Comparison of ENCODE assay signal across 13 cellular contexts in the genomic region with DNA sequence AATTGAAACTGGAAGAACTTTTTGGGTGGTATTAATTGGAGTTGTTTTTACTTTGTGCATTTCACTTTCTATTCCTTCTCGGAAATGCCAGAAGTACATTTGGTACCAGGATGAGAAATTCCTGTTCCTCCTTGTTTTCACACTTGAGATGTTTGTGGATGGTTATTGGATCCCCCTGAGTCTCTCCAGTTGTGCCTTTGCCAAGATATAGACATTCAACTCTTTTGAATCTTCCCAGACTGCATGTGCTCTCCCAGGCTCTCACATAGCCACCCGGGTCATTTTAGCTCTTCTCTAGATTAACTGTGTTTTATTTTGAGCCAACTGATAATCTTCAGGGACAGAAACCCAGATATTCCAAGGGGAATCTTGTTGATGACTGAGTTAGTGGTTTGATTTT.
DNase-seq lines count a peak whose midpoint lies in the region; ATAC-seq and TF ChIP-seq lines count a peak whose summit lies in the region.
"Had no signal": no experiment of that assay in that cellular context is flagged by ENCODE, and none has a peak within 500 bp of the region (broad histone marks: within the 10 kb centered on the region; RNA-seq: fewer than 3 reads in every experiment).

No MANE protein-coding gene starts in this region.

- H3K27ac ChIP-seq in coronary artery (peak overlapping the region; percentile 76 to 78), tibial nerve (peak overlapping the region; percentile 19 to 86 (median 60))

- H3K27me3 ChIP-seq in tibial nerve: no peaks in the 10 kb centered on the region

- H3K4me3 Mint-ChIP-seq in natural killer cell (no peak overlapping the region), mesothelial cell of epicardium (no peak overlapping the region)

- H3K27ac Mint-ChIP-seq in natural killer cell: peak overlapping the region; percentile 2 to 27
- H3K27ac Mint-ChIP-seq in mesothelial cell of epicardium: no peak overlapping the region
- H3K27ac Mint-ChIP-seq: activated T-helper 2 cell treated with anti-CD3 and anti-CD28 coated beads, Interferon-gamma antibody, Interleukin-2, Interleukin-4, amounts not matched to agents 10 μg/mL and 5 μg/mL and 100 μg/mL, durations not matched to agents 14 hours and 24 hours and 36 hours had no signal

- H3K4me3 ChIP-seq in coronary artery: peak overlapping the region; percentile 18
- H3K4me3 ChIP-seq in tibial nerve: peak overlapping the region in 1 of 4 donors; percentile 5

- no peaks in the 10 kb centered on the region for H3K27me3 Mint-ChIP-seq in natural killer cell (ENCODE audit: low read depth in 2 of 2)
- H3K27me3 Mint-ChIP-seq in mesothelial cell of epicardium (ENCODE audit: low read depth): no peaks in the 10 kb centered on the region

- TF ChIP-seq POLR2A in tibial nerve (IDR thresholded peaks at IDR 0.05): no peak

- ATAC-seq in natural killer cell (no peak), HG03354 (IDR thresholded peaks at IDR 0.05; ENCODE audit: poor library complexity, severe bottlenecking, unreplicated experiment) (no peak)

- H3K9me3 Mint-ChIP-seq in natural killer cell (no peaks in the 10 kb centered on the region), mesothelial cell of epicardium (no peaks in the 10 kb centered on the region)
- H3K9me3 Mint-ChIP-seq: activated T-helper 2 cell treated with anti-CD3 and anti-CD28 coated beads, Interferon-gamma antibody, Interleukin-2, Interleukin-4, amounts not matched to agents 10 μg/mL and 5 μg/mL and 100 μg/mL, durations not matched to agents 14 hours and 24 hours and 36 hours had no signal

- 31 to 39% methylated on average over 2 of the region's 2 CpGs for WGBS in tibial nerve, 2 donors

- H3K36me3 Mint-ChIP-seq in natural killer cell: no peaks in the 10 kb centered on the region
- H3K36me3 Mint-ChIP-seq in mesothelial cell of epicardium: peaks cover 5% of the 10 kb centered on the region

- H3K4me1 Mint-ChIP-seq in natural killer cell (peaks cover 77 to 87% of the 10 kb centered on the region in 2 donors), mesothelial cell of epicardium (peaks cover 36% of the 10 kb centered on the region)

- TF ChIP-seq CTCF in coronary artery (IDR thresholded peaks at IDR 0.05): no peak
- TF ChIP-seq CTCF in natural killer cell (IDR thresholded peaks at IDR 0.05): no peak
- TF ChIP-seq CTCF in tibial nerve (IDR thresholded peaks at IDR 0.05): no peak
- TF ChIP-seq CTCF in mesothelial cell of epicardium (IDR thresholded peaks at IDR 0.05; ENCODE audit: unreplicated experiment): no peak

- H3K9me3 ChIP-seq in tibial nerve: no peaks in the 10 kb centered on the region

- peaks cover 0 to 100% (median 51%) of the 10 kb centered on the region in 4 donors for H3K4me1 ChIP-seq in tibial nerve

- TF ChIP-seq EP300 in tibial nerve (IDR thresholded peaks at IDR 0.05): peak; percentile 44 to 64

- DNase-seq in NCI-H82 (lab: John Stamatoyannopoulos, UW): peak; percentile 46
- no peak for DNase-seq in NCI-H82 treated with DMSO at 0.1 percent for 48 hours (lab: John Stamatoyannopoulos, UW; ENCODE audit: unreplicated experiment)
- no peak for DNase-seq in coronary artery (ENCODE audit: low spot score)
- no peak for DNase-seq in natural killer cell
- DNase-seq in tibial nerve (ENCODE audit: low spot score in 2 of 2): no peak
- DNase-seq in T-helper 2 cell: no peak
- no peak for DNase-seq in mesothelial cell of epicardium (ENCODE audit: low spot score in 2 of 2, unreplicated experiment in 2 of 2)
- DNase-seq: DMS53, hippocampal formation, SIG-M5, small intestine had no signal

- no peaks in the 10 kb centered on the region for H3K36me3 ChIP-seq in tibial nerve

- intact Hi-C loops in natural killer cell (cut with micrococcal nuclease): no loop called here
